Comparison of ENCODE assay signal across 24 cellular contexts in the genomic region with DNA sequence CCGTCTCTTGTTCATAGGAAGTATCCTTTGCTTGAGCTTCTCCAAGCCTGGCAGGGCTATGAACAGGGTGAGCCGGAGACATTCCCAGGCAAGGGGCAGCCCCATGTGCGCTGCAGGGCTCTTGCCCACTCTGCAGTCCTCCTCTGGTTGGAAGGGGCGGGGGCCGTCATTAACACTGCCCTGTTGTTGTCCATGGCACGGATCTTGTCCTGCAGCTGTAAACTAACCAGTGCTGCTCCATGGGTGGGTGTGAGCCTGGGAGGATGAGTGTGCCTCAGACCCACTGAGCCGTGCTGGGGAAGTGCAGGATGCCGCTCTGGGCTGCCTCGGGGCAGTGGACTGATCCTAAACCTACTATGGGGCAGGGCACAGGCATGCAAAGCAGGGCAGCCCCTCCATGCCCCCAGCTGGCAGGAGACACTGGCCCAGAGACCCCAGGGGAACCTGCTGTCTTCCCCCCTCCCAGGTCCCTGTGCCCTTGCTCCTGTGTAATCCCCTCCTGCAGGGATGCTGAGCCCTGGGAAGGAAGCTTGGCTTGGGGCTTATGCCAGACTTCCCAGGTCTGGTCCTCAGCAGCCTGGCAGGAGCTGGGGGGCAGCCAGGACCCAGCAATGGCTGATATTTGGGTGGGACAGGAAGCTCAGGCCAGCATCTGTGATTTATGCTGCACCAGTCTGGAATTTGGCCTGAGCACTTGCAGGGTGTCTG. TPM values are rescaled to one million over a fixed set of nuclear protein-coding genes. Genes with fewer than 3 reads are reported as not detected.
DNase-seq lines count a peak whose midpoint lies in the region; TF ChIP-seq lines count a peak whose summit lies in the region.
"Had no signal": no experiment of that assay in that cellular context is flagged by ENCODE, and none has a peak within 500 bp of the region (broad histone marks: within the 10 kb centered on the region; RNA-seq: fewer than 3 reads in every experiment).

No MANE protein-coding gene starts in this region.

- peaks cover 5% of the 10 kb centered on the region for H3K36me3 Mint-ChIP-seq in chondrocyte (ENCODE audit: low read depth)
- H3K36me3 Mint-ChIP-seq: activated naive CD4-positive, alpha-beta T cell treated with anti-CD3 and anti-CD28 coated beads, Interleukin-2, amount 50 U/mL, for 24 hours; naive thymus-derived CD8-positive, alpha-beta T cell had no signal

- CTCF ChIA-PET in HEK293 (lab: Yijun Ruan, JAX) = interaction anchor here (0.5 to 1.8 kb wide), 5 partner anchors 10 to 189 kb away, joined by 3 to 10 read pairs (median 6); no protein-coding TSS in a partner anchor

- peaks cover 38% of the 10 kb centered on the region for H3K27me3 Mint-ChIP-seq in chondrocyte (ENCODE audit: low read depth)

- H3K4me3 ChIP-seq in HEK293 (ENCODE audit: low read depth, low read length) = no peak overlapping the region
- H3K4me3 ChIP-seq: ovary, SK-N-MC, tibial artery had no signal

- H3K4me3 Mint-ChIP-seq in chondrocyte (ENCODE audit: unreplicated experiment) = no peak overlapping the region
- H3K4me3 Mint-ChIP-seq: activated naive CD4-positive, alpha-beta T cell treated with anti-CD3 and anti-CD28 coated beads, Interleukin-2, amount 50 U/mL, for 24 hours; activated T-helper 17 cell treated with anti-CD3 and anti-CD28 coated beads, Interleukin-2, amount 50 U/mL, for 72 hours; HFFc6; naive thymus-derived CD8-positive, alpha-beta T cell; T-helper 1 cell treated with Interleukin-12 subunit alpha and Interleukin-12 subunit beta and Interleukin-4 antibody, amounts not matched to agents 30 μg/mL and 1 μg/mL, for 36 hours had no signal

- POLR2A ChIA-PET in HEK293 (lab: Yijun Ruan, JAX) = interaction anchor here (0.6 kb wide), 1 partner anchor 454 kb away, joined by 4 read pairs; no protein-coding TSS in a partner anchor

- H3K4me1 Mint-ChIP-seq in chondrocyte (ENCODE audit: low read depth) = no peaks in the 10 kb centered on the region
- H3K4me1 Mint-ChIP-seq: activated naive CD4-positive, alpha-beta T cell treated with anti-CD3 and anti-CD28 coated beads, Interleukin-2, amount 50 U/mL, for 24 hours; activated T-helper 17 cell treated with anti-CD3 and anti-CD28 coated beads, Interleukin-2, amount 50 U/mL, for 72 hours had no signal

- peaks cover 0 to 3% of the 10 kb centered on the region in 2 experiments; a peak in 1 of 3 replicates for H3K36me3 ChIP-seq in HEK293 (ENCODE audit: control insufficient read depth in 2 of 2, insufficient read depth in 1 of 2, low read length in 2 of 2)
- H3K36me3 ChIP-seq: ovary had no signal

- H3K4me1 ChIP-seq in HEK293 (ENCODE audit: control insufficient read depth, insufficient read depth, low read length) = no peaks in the 10 kb centered on the region
- H3K4me1 ChIP-seq: tibial artery had no signal

- H3K27ac ChIP-seq in HEK293 (ENCODE audit: extremely low read depth, low read depth, low read length) = no peak overlapping the region
- H3K27ac ChIP-seq: ovary, SK-N-MC, tibial artery had no signal

- H3K9me3 Mint-ChIP-seq in chondrocyte (ENCODE audit: low read depth) = no peaks in the 10 kb centered on the region
- H3K9me3 Mint-ChIP-seq: activated naive CD4-positive, alpha-beta T cell treated with anti-CD3 and anti-CD28 coated beads, Interleukin-2, amount 50 U/mL, for 24 hours; activated T-helper 17 cell treated with anti-CD3 and anti-CD28 coated beads, Interleukin-2, amount 50 U/mL, for 72 hours; HFFc6; naive thymus-derived CD8-positive, alpha-beta T cell; T-helper 1 cell treated with Interleukin-12 subunit alpha and Interleukin-12 subunit beta and Interleukin-4 antibody, amounts not matched to agents 30 μg/mL and 1 μg/mL, for 36 hours had no signal

- H3K27ac Mint-ChIP-seq in chondrocyte (ENCODE audit: unreplicated experiment) = no peak overlapping the region
- H3K27ac Mint-ChIP-seq: activated naive CD4-positive, alpha-beta T cell treated with anti-CD3 and anti-CD28 coated beads, Interleukin-2, amount 50 U/mL, for 24 hours; activated T-helper 17 cell treated with anti-CD3 and anti-CD28 coated beads, Interleukin-2, amount 50 U/mL, for 72 hours; HFFc6; T-helper 1 cell treated with Interleukin-12 subunit alpha and Interleukin-12 subunit beta and Interleukin-4 antibody, amounts not matched to agents 30 μg/mL and 1 μg/mL, for 36 hours had no signal

- no peaks in the 10 kb centered on the region for H3K9me3 ChIP-seq in HEK293 (ENCODE audit: control insufficient read depth, insufficient read depth, low read depth, low read length)
- H3K9me3 ChIP-seq: ovary, tibial artery had no signal

- DNase-seq in chondrocyte (ENCODE audit: low spot score) (peak; percentile 86), left kidney (ENCODE audit: low read depth, low spot score) (peak; percentile 47), putamen (ENCODE audit: low spot score) (peak; percentile 55), NCI-H446 (lab: John Stamatoyannopoulos, UW) (no peak), NAMALWA (ENCODE audit: low spot score) (no peak), NCI-H82 (lab: John Stamatoyannopoulos, UW) (no peak)
- DNase-seq: activated CD4-positive, alpha-beta T cell treated with anti-CD3 and anti-CD28 coated beads for 48 hours; central memory CD4-positive, alpha-beta T cell; EL; HFFc6; Kasumi-1; left colon; MV-4-11; naive thymus-derived CD8-positive, alpha-beta T cell; NCI-H1694; NCI-H526; ovary; stimulated activated naive CD4-positive, alpha-beta T cell treated with Interleukin-2 at 50 U/mL for 16 hours; tibial artery had no signal

- TF ChIP-seq CTCF in HEK293 (tag by site-specific recombination; IDR thresholded peaks at IDR 0.05) (no peak), chondrocyte (IDR thresholded peaks at IDR 0.05) (no peak)

TF ChIP-seq in HEK293, 187 proteins besides CTCF, POLR2A, EP300 and RAD21:
- TF ChIP-seq ZNF433 (tag by site-specific recombination; IDR thresholded peaks at IDR 0.05; ENCODE audit: low read depth) (no peak), ZNF132 (tag by site-specific recombination; IDR thresholded peaks at IDR 0.05; ENCODE audit: borderline replicate concordance) (no peak), GLIS1 (tag by site-specific recombination; IDR thresholded peaks at IDR 0.05) (peak; percentile 23; the same call in 1 of the 2 replicates), SETDB1 (IDR thresholded peaks at IDR 0.05; ENCODE audit: insufficient read length, low read length) (no peak), ZNF391 (tag by site-specific recombination; IDR thresholded peaks at IDR 0.05; ENCODE audit: borderline replicate concordance, low read depth) (no peak), ZBTB17 (tag by site-specific recombination; IDR thresholded peaks at IDR 0.05) (no peak), ZFHX2 (tag by site-specific recombination; conservative IDR thresholded peaks at IDR 0.05) (0 out of 2 replicates have a peak, but pooled peaks have one; percentile 5), ZNF335 (tag by site-specific recombination; conservative IDR thresholded peaks at IDR 0.05) (no peak), ZIC2 (tag by site-specific recombination; IDR thresholded peaks at IDR 0.05) (peak; percentile 60), ZEB2 (tag by site-specific recombination; IDR thresholded peaks at IDR 0.05) (no peak), EGR2 (tag by site-specific recombination; IDR thresholded peaks at IDR 0.05; ENCODE audit: low read depth) (0 out of 2 replicates have a peak, but pooled peaks have one; percentile 14), ZNF747 (tag by site-specific recombination; IDR thresholded peaks at IDR 0.05) (no peak)

RNA-seq across cellular contexts. Expression of a gene that starts 8.5 kb away (rescaled TPM):
- total RNA-seq in chondrocyte = 8.0 to 15.2 TPM (median 11.4 TPM) in 3 replicates

RNA-seq across cellular contexts. Expression of a gene that starts 37.1 kb away (rescaled TPM):
- total RNA-seq in chondrocyte = 56.5 to 65.9 TPM (median 57.1 TPM) in 3 replicates

RNA-seq across cellular contexts. Expression of a gene that starts 48.6 kb away (rescaled TPM):
- 103 to 166 TPM (median 118 TPM) in 3 replicates for total RNA-seq in chondrocyte

Comparison
In these comparisons a context has a peak if more than half of its experiments do, and no peak if none do; other contexts are left out.
1. DNase-seq: peak in chondrocyte (single experiment), left kidney (single experiment) and putamen (single experiment); none in NCI-H446 (0 of 2), NAMALWA (single experiment) and NCI-H82 (single experiment).